In genomic region chr6:68597642-68598041, GRCh38 we compare ENCODE assay signal across 26 cellular contexts.
"Had no signal": no experiment of that assay in that cellular context is flagged by ENCODE, and none has a peak within 500 bp of the region (broad histone marks: within the 10 kb centered on the region; RNA-seq: fewer than 3 reads in every experiment).

No MANE protein-coding gene starts in this region.

- H3K4me1 ChIP-seq: stomach, suprapubic skin, testis, thyroid gland, tibial artery, tibial nerve, transverse colon, upper lobe of left lung, upper lobe of right lung, uterus, vagina had no signal

- ATAC-seq: stimulated activated effector memory CD8-positive, alpha-beta T cell treated with anti-CD3 and anti-CD28 coated beads, Interleukin-12 subunit alpha, Interleukin-12 subunit beta, amount 100 ng/mL, for 72 hours; stimulated activated memory B cell treated with anti-CD40 and anti-IgM and Interleukin-4, amounts not matched to agents 10 μg/mL and 1 μg/mL and 100 μg/mL, for 72 hours; stimulated activated naive B cell treated with anti-CD40 and anti-IgM and Interleukin-4, amounts not matched to agents 10 μg/mL and 1 μg/mL and 100 μg/mL, for 72 hours; stimulated activated naive CD8-positive, alpha-beta T cell treated with anti-CD3 and anti-CD28 coated beads, Interleukin-15, amount 100 ng/mL, for 72 hours; stimulated activated naive CD8-positive, alpha-beta T cell treated with anti-CD3 and anti-CD28 coated beads, Interleukin-15, Interleukin-2, amounts not matched to agents 100 U/mL and 50 U/mL, for 24 hours; upper lobe of right lung had no signal

- H3K27ac ChIP-seq: stomach, suprapubic skin, testis, thoracic aorta, thyroid gland, tibial artery, tibial nerve, transverse colon, upper lobe of left lung, upper lobe of right lung, uterus, vagina had no signal

- H3K27me3 ChIP-seq: stomach, suprapubic skin, testis, thyroid gland, tibial artery, tibial nerve, transverse colon, upper lobe of left lung, upper lobe of right lung, uterus, vagina had no signal

- H3K9me3 ChIP-seq: testis, thoracic aorta, thyroid gland, tibial artery, transverse colon, upper lobe of right lung, uterus, vagina had no signal

- H3K36me3 ChIP-seq: stomach, suprapubic skin, thoracic aorta, thyroid gland, tibial artery, tibial nerve, transverse colon, upper lobe of left lung, upper lobe of right lung, uterus, vagina had no signal

- DNase-seq: stimulated activated CD4-positive, alpha-beta T cell treated with anti-CD3 and anti-CD28 coated beads, Interleukin-2, amount 100 ng/mL, for 48 hours; stimulated activated CD4-positive, alpha-beta T cell treated with anti-CD3 and anti-CD28 coated beads, Interleukin-4, amount 100 ng/mL, for 1 hour; stimulated activated CD4-positive, alpha-beta T cell treated with anti-CD3 and anti-CD28 coated beads, Interleukin-4, amount 100 ng/mL, for 24 hours; stimulated activated CD4-positive, alpha-beta T cell treated with anti-CD3 and anti-CD28 coated beads, Interleukin-4, amount 100 ng/mL, for 4 hours; stimulated activated naive B cell treated with anti-CD40 and anti-IgM and Interleukin-4, amounts not matched to agents 10 μg/mL and 1 μg/mL and 100 μg/mL, for 72 hours; stimulated activated naive CD4-positive, alpha-beta T cell; stimulated activated naive CD4-positive, alpha-beta T cell treated with Interleukin-2 at 50 U/mL for 16 hours; stimulated activated naive CD8-positive, alpha-beta T cell treated with anti-CD3 and anti-CD28 coated beads, Interleukin-15, amount 100 ng/mL, for 72 hours; stimulated activated naive CD8-positive, alpha-beta T cell treated with anti-CD3 and anti-CD28 coated beads, Interleukin-15, Interleukin-2, amounts not matched to agents 100 U/mL and 50 U/mL, for 24 hours; stomach; substantia nigra; testis; thyroid gland; tibial artery; transverse colon; trophoblast cell; upper lobe of left lung; upper lobe of right lung; uterus had no signal

- FAIRE-seq: urothelium cell line had no signal

- H3K4me3 ChIP-seq: stomach, suprapubic skin, testis, thoracic aorta, thyroid gland, tibial artery, tibial nerve, transverse colon, upper lobe of left lung, upper lobe of right lung, uterus, vagina had no signal
